1 cellular context compared by ENCODE assay signal in genomic region chr10:50216894-50217293, GRCh38.
TF ChIP-seq lines count a peak whose summit lies in the region.

No MANE protein-coding gene starts in this region.

TF ChIP-seq in GM23338, 12 proteins besides CTCF, POLR2A, EP300 and RAD21 (continued from another document):
- TF ChIP-seq STAT1 (IDR thresholded peaks at IDR 0.05; ENCODE audit: unreplicated experiment) (no peak), ZNF114 (CRISPR knock-in tag; IDR thresholded peaks at IDR 0.05) (no peak), ZNF331 (CRISPR knock-in tag; IDR thresholded peaks at IDR 0.05; ENCODE audit: low read depth) (no peak), EZH2 (IDR thresholded peaks at IDR 0.05; ENCODE audit: low read depth, unreplicated experiment) (no peak), REST (IDR thresholded peaks at IDR 0.05; ENCODE audit: unreplicated experiment) (no peak), EZH2phosphoT487 (IDR thresholded peaks at IDR 0.05; ENCODE audit: unreplicated experiment) (no peak), CREB1 (CRISPR knock-in tag; IDR thresholded peaks at IDR 0.05; ENCODE audit: low read depth) (no peak), POLR2AphosphoS5 (IDR thresholded peaks at IDR 0.05; ENCODE audit: low read depth) (no peak)
